30 cellular contexts compared by ENCODE assay signal in the genomic region with DNA sequence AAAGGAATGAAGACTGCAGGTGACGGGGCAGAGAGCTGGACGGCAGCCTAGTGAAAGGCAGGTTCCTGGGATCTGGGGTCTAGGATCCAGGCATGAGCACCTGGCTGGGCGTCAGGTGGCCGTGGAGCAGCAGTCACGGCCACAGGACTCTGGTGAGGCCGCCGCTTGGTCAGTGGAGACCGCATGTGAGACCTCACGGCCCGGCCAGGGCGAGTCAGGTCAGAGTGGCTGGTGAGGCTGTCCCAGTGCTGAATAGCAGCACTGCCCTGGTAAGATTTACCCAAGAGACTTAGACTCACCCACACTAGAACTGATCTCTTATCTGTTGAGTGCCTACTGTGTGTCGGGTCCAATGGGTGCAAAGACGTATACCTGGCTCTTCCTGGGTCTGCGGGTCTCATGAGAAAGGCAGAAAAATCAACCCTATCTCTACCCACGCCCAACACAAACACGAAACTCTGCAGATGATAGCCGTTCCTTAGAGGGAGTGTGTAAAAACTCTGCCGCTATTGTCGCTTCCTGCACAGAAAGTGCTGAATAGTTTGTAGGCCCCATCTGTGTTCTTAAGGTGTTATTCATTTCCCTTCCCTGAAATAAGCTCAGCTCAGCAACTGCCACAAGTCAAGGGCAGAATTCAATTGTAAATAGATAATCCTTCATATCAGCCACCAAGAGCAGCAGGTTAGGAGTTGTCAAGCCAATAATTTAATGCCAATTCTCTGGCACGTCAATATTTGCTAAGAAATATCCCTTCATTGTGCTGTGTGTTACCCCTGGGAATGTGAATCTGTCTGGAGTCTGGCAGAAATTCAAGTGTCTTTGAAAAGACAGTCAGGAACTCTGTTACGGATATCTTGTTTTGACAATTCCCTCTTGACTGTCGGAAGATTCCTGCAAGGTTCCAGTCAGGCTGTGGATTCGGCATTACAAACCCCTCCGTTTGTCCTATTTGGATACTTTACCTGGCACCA.
A peak's percentile ranks its signal among the peaks of the same experiment; 100 is the strongest.
DNase-seq lines count a peak whose midpoint lies in the region; ATAC-seq and TF ChIP-seq lines count a peak whose summit lies in the region.
"Had no signal": no experiment of that assay in that cellular context is flagged by ENCODE, and none has a peak within 500 bp of the region (broad histone marks: within the 10 kb centered on the region; RNA-seq: fewer than 3 reads in every experiment).

No MANE protein-coding gene starts in this region.

- peaks cover 26% of the 10 kb centered on the region for H3K4me1 Mint-ChIP-seq in activated CD4-positive, alpha-beta T cell treated with anti-CD3 and anti-CD28 coated beads, Interleukin-2, amount 10 ng/mL, durations not matched to agents 7 days and 5 days
- H3K4me1 Mint-ChIP-seq in endothelial cell (ENCODE audit: unreplicated experiment) = peaks cover 23% of the 10 kb centered on the region
- peaks cover 58% of the 10 kb centered on the region for H3K4me1 Mint-ChIP-seq in nephron progenitor cell
- peaks cover 2% of the 10 kb centered on the region for H3K4me1 Mint-ChIP-seq in activated T-cell treated with anti-CD3 and anti-CD28 coated beads, Interleukin-2, amount 50 U/mL, for 4 hours (ENCODE audit: low read depth)

- H3K27ac Mint-ChIP-seq in activated CD4-positive, alpha-beta T cell treated with anti-CD3 and anti-CD28 coated beads, Interleukin-2, amount 10 ng/mL, durations not matched to agents 7 days and 5 days = peak overlapping the region; percentile 83
- H3K27ac Mint-ChIP-seq in endothelial cell (ENCODE audit: unreplicated experiment) = peak overlapping the region; percentile 13
- peak overlapping the region; percentile 93 for H3K27ac Mint-ChIP-seq in nephron progenitor cell
- H3K27ac Mint-ChIP-seq: activated CD8-positive, alpha-beta T cell treated with anti-CD3 and anti-CD28 coated beads, Interleukin-2, amount 10 ng/mL, durations not matched to agents 7 days and 5 days; activated naive CD8-positive, alpha-beta T cell; memory B cell had no signal

- TF ChIP-seq CTCF in endothelial cell (IDR thresholded peaks at IDR 0.05; ENCODE audit: unreplicated experiment) (no peak), nephron progenitor cell (IDR thresholded peaks at IDR 0.05) (no peak), prostate gland (IDR thresholded peaks at IDR 0.05) (no peak), osteoblast (IDR thresholded peaks at IDR 0.05; ENCODE audit: extremely low read depth, low read depth, low read length) (no peak)

- H3K36me3 ChIP-seq in prostate gland (no peaks in the 10 kb centered on the region), osteoblast (ENCODE audit: insufficient read depth, low read length) (no peaks in the 10 kb centered on the region)
- H3K36me3 ChIP-seq: left lung, upper lobe of right lung had no signal

- no peaks in the 10 kb centered on the region for H3K27me3 ChIP-seq in prostate gland (replicated peaks; ENCODE audit: insufficient read depth)
- H3K27me3 ChIP-seq in osteoblast (ENCODE audit: insufficient read depth, low read length) = no peaks in the 10 kb centered on the region
- H3K27me3 ChIP-seq: left lung, upper lobe of right lung had no signal

- H3K36me3 Mint-ChIP-seq in activated CD4-positive, alpha-beta T cell treated with anti-CD3 and anti-CD28 coated beads, Interleukin-2, amount 10 ng/mL, durations not matched to agents 7 days and 5 days (ENCODE audit: low read depth) = peaks cover 2% of the 10 kb centered on the region
- no peaks in the 10 kb centered on the region for H3K36me3 Mint-ChIP-seq in endothelial cell (ENCODE audit: low read depth, unreplicated experiment)
- H3K36me3 Mint-ChIP-seq in nephron progenitor cell (ENCODE audit: low read depth) = peaks cover 4% of the 10 kb centered on the region
- peaks cover 17% of the 10 kb centered on the region for H3K36me3 Mint-ChIP-seq in activated T-cell treated with anti-CD3 and anti-CD28 coated beads, Interleukin-2, amount 50 U/mL, for 4 hours (ENCODE audit: insufficient read depth)

- POLR2A ChIA-PET in activated CD4-positive, alpha-beta T cell treated with anti-CD3 and anti-CD28 coated beads, Interleukin-2, amount 10 ng/mL, durations not matched to agents 7 days and 5 days (lab: Charles Lee) = no interaction called here

- H3K27ac ChIP-seq in prostate gland (no peak overlapping the region), osteoblast (ENCODE audit: low read depth, low read length) (no peak overlapping the region)
- H3K27ac ChIP-seq: HL-60, left lung, upper lobe of right lung had no signal

- H3K4me1 ChIP-seq in prostate gland (replicated peaks) (no peaks in the 10 kb centered on the region), osteoblast (ENCODE audit: insufficient read depth, low read length) (no peaks in the 10 kb centered on the region)

- no peaks in the 10 kb centered on the region for H3K79me2 ChIP-seq in osteoblast (ENCODE audit: insufficient read depth, low read length)

- WGBS in prostate gland = 70% methylated on average over 24 of the region's 24 CpGs

- intact Hi-C loops in prostate gland (cut with DNase I) = no loop called here

- TF ChIP-seq POLR2A in prostate gland (IDR thresholded peaks at IDR 0.05) = no peak

- no peak overlapping the region for H3K4me2 ChIP-seq in osteoblast (ENCODE audit: insufficient read depth, low read length)

- H3K9me3 ChIP-seq in prostate gland = no peaks in the 10 kb centered on the region
- H3K9me3 ChIP-seq in osteoblast (ENCODE audit: low read depth, low read length) = no peaks in the 10 kb centered on the region
- H3K9me3 ChIP-seq: upper lobe of right lung had no signal

- ATAC-seq in activated T-cell treated with anti-CD3 and anti-CD28 coated beads, Interleukin-2, amount 50 U/mL, for 4 hours = no peak
- ATAC-seq: activated CD8-positive, alpha-beta T cell treated with anti-CD3 and anti-CD28 coated beads, Interleukin-2, amount 10 ng/mL, durations not matched to agents 7 days and 5 days; left lung; upper lobe of right lung had no signal

- H3K4me3 Mint-ChIP-seq in activated CD4-positive, alpha-beta T cell treated with anti-CD3 and anti-CD28 coated beads, Interleukin-2, amount 10 ng/mL, durations not matched to agents 7 days and 5 days = no peak overlapping the region
- H3K4me3 Mint-ChIP-seq in endothelial cell (ENCODE audit: unreplicated experiment) (no peak overlapping the region), nephron progenitor cell (no peak overlapping the region)
- no peak overlapping the region for H3K4me3 Mint-ChIP-seq in activated T-cell treated with anti-CD3 and anti-CD28 coated beads, Interleukin-2, amount 50 U/mL, for 4 hours
- H3K4me3 Mint-ChIP-seq: activated CD8-positive, alpha-beta T cell treated with anti-CD3 and anti-CD28 coated beads, Interleukin-2, amount 10 ng/mL, durations not matched to agents 7 days and 5 days; activated naive CD8-positive, alpha-beta T cell; CD4-positive, alpha-beta memory T cell; immature natural killer cell; memory B cell had no signal

- no peaks in the 10 kb centered on the region for H3K9me3 Mint-ChIP-seq in activated CD4-positive, alpha-beta T cell treated with anti-CD3 and anti-CD28 coated beads, Interleukin-2, amount 10 ng/mL, durations not matched to agents 7 days and 5 days
- H3K9me3 Mint-ChIP-seq in endothelial cell (ENCODE audit: unreplicated experiment) (no peaks in the 10 kb centered on the region), nephron progenitor cell (peaks cover 11% of the 10 kb centered on the region)
- peaks cover 3% of the 10 kb centered on the region for H3K9me3 Mint-ChIP-seq in activated T-cell treated with anti-CD3 and anti-CD28 coated beads, Interleukin-2, amount 50 U/mL, for 4 hours
- H3K9me3 Mint-ChIP-seq: CD4-positive, alpha-beta memory T cell had no signal

- H3K4me3 ChIP-seq in prostate gland (no peak overlapping the region), osteoblast (ENCODE audit: insufficient read depth, low read length) (no peak overlapping the region)
- H3K4me3 ChIP-seq: left lung, upper lobe of right lung had no signal

- no peaks in the 10 kb centered on the region for H3K27me3 Mint-ChIP-seq in activated CD4-positive, alpha-beta T cell treated with anti-CD3 and anti-CD28 coated beads, Interleukin-2, amount 10 ng/mL, durations not matched to agents 7 days and 5 days
- H3K27me3 Mint-ChIP-seq in endothelial cell (ENCODE audit: unreplicated experiment) (peaks cover 6% of the 10 kb centered on the region), nephron progenitor cell (ENCODE audit: low read depth, poor library complexity) (peaks cover 12% of the 10 kb centered on the region)
- H3K27me3 Mint-ChIP-seq in activated T-cell treated with anti-CD3 and anti-CD28 coated beads, Interleukin-2, amount 50 U/mL, for 4 hours (ENCODE audit: low read depth) = no peaks in the 10 kb centered on the region
- H3K27me3 Mint-ChIP-seq: activated naive CD8-positive, alpha-beta T cell; CD4-positive, alpha-beta memory T cell; memory B cell had no signal

- CTCF ChIA-PET in activated CD4-positive, alpha-beta T cell treated with anti-CD3 and anti-CD28 coated beads, Interleukin-2, amount 10 ng/mL, durations not matched to agents 7 days and 5 days (lab: Charles Lee) = interaction anchor here (0.6 kb wide), 1 partner anchor 34 kb away, joined by 3 read pairs; no protein-coding TSS in a partner anchor

- no peak for DNase-seq in activated CD4-positive, alpha-beta T cell treated with anti-CD3 and anti-CD28 coated beads, Interleukin-2, amount 10 ng/mL, durations not matched to agents 7 days and 5 days
- DNase-seq in activated CD4-positive, alpha-beta T cell treated with anti-CD3 and anti-CD28 coated beads, Interleukin-2, amount 50 U/mL, for 48 hours = no peak
- DNase-seq in endothelial cell (ENCODE audit: low spot score) (no peak), nephron progenitor cell (no peak), prostate gland (ENCODE audit: low spot score) (no peak), osteoblast (ENCODE audit: insufficient read length, low spot score, missing footprints) (no peak), NCI-H524 (lab: John Stamatoyannopoulos, UW) (no peak)
- no peak for DNase-seq in activated T-cell treated with anti-CD3 and anti-CD28 coated beads, Interleukin-2, amount 50 U/mL, for 4 hours
- DNase-seq: activated CD4-positive, CD25-positive, alpha-beta regulatory T cell treated with anti-CD3 and anti-CD28 coated beads, Interleukin-2, amount 50 U/mL, for 72 hours; activated CD8-positive, alpha-beta T cell treated with anti-CD3 and anti-CD28 coated beads, Interleukin-2, amount 10 ng/mL, durations not matched to agents 7 days and 5 days; activated effector memory CD4-positive, alpha-beta T cell treated with anti-CD3 and anti-CD28 coated beads, Interleukin-2, amount 50 U/mL, for 16 hours; AML-193; CD4-positive, alpha-beta memory T cell; effector CD4-positive, alpha-beta T cell; immature natural killer cell; KBM-7; NCI-H1092 treated with DMSO at 0.1 percent for 48 hours; NCI-H187 treated with DMSO at 0.1 percent for 48 hours; NCI-H2227 treated with DMSO at 0.1 percent for 48 hours; NCI-H526 treated with DMSO at 0.1 percent for 48 hours; nucleus accumbens; Right ventricle myocardium superior; stimulated activated CD4-positive, alpha-beta T cell treated with anti-CD3 and anti-CD28 coated beads, Interleukin-4, amount 100 ng/mL, for 4 hours; substantia nigra; T-helper 2 cell; upper lobe of right lung had no signal

- H4K20me1 ChIP-seq in osteoblast (ENCODE audit: insufficient read depth, low read length) = no peaks in the 10 kb centered on the region

- H2AFZ ChIP-seq in osteoblast (ENCODE audit: low read length) = no peak overlapping the region

Comparison
In these comparisons a context has a peak if more than half of its experiments do, and no peak if none do; other contexts are left out.
1. H3K27ac Mint-ChIP-seq: peak in every context shown above with its lines; median percentile 93 in nephron progenitor cell; 83 in activated CD4-positive, alpha-beta T cell treated with anti-CD3 and anti-CD28 coated beads, Interleukin-2, amount 10 ng/mL, durations not matched to agents 7 days and 5 days; 13 in endothelial cell.